ENCODE assay signal across 22 cellular contexts in genomic region chr14:98507269-98507668, GRCh38.
"Had no signal": no experiment of that assay in that cellular context is flagged by ENCODE, and none has a peak within 500 bp of the region (broad histone marks: within the 10 kb centered on the region; RNA-seq: fewer than 3 reads in every experiment).

No MANE protein-coding gene starts in this region.

- H3K4me1 ChIP-seq: SJSA1 had no signal

- H3K27ac ChIP-seq: SJSA1 had no signal

- DNase-seq: activated CD4-positive, alpha-beta T cell treated with anti-CD3 and anti-CD28 coated beads, Interleukin-2, amount 50 U/mL, for 48 hours; activated CD8-positive, alpha-beta T cell treated with anti-CD3 and anti-CD28 coated beads, Interleukin-2, amount 10 ng/mL, durations not matched to agents 7 days and 5 days; activated gamma-delta T cell; activated naive CD4-positive, alpha-beta T cell treated with anti-CD3 and anti-CD28 coated beads for 36 hours; activated naive CD8-positive, alpha-beta T cell treated with anti-CD3 and anti-CD28 coated beads, Interleukin-2, amount 50 U/mL, for 24 hours; activated T-cell treated with anti-CD3 and anti-CD28 coated beads, Interleukin-2, amount 50 U/mL, for 24 hours; anterior cingulate cortex; caudate nucleus; cerebellar nuclear complex; NCI-H1105; NCI-H1417 treated with DMSO at 0.1 percent for 48 hours; NCI-H187 treated with DMSO at 0.1 percent for 48 hours; NCI-H2081; NCI-H2171 treated with DMSO at 0.1 percent for 48 hours; NCI-H2227 treated with DMSO at 0.1 percent for 48 hours; NCI-H446; NCI-H524; SHP77 treated with DMSO at 0.1 percent for 48 hours; SK-N-SH had no signal

- H3K4me2 ChIP-seq: SK-N-SH had no signal

- H3K36me3 ChIP-seq: SJSA1 had no signal

- H3K9me3 ChIP-seq: SJSA1, SK-N-SH had no signal

- H3K4me3 ChIP-seq: SJSA1 had no signal

- FAIRE-seq: TTC549 had no signal

- ATAC-seq: activated CD8-positive, alpha-beta T cell treated with anti-CD3 and anti-CD28 coated beads, Interleukin-2, amount 10 ng/mL, durations not matched to agents 7 days and 5 days; activated naive CD8-positive, alpha-beta T cell treated with anti-CD3 and anti-CD28 coated beads, Interleukin-2, amount 50 U/mL, for 24 hours; Panc1 had no signal

- H3K9ac ChIP-seq: SK-N-SH had no signal

- H3K27me3 ChIP-seq: SJSA1 had no signal
